In genomic region chr1:113758631-113759340, GRCh38 we compare ENCODE assay signal across 8 cellular contexts. TPM values are rescaled to one million over a fixed set of nuclear protein-coding genes. Genes with fewer than 3 reads are reported as not detected.
A peak's percentile ranks its signal among the peaks of the same experiment; 100 is the strongest.
DNase-seq lines count a peak whose midpoint lies in the region; ATAC-seq and TF ChIP-seq lines count a peak whose summit lies in the region.

No MANE protein-coding gene starts in this region.

- intact Hi-C loops in testis (cut with DNase I; ENCODE audit: low total_unique reads) = no loop called here

- peaks cover 0 to 9% of the 10 kb centered on the region in 2 donors for H3K36me3 ChIP-seq in gastroesophageal sphincter
- H3K36me3 ChIP-seq in neutrophil = peaks cover 5% of the 10 kb centered on the region
- H3K36me3 ChIP-seq in testis (ENCODE audit: low read depth, missing control alignments) = no peaks in the 10 kb centered on the region

- H3K27me3 ChIP-seq in HL-60 (ENCODE audit: insufficient read depth, poor library complexity, severe bottlenecking) (no peaks in the 10 kb centered on the region), gastroesophageal sphincter (no peaks in the 10 kb centered on the region), neutrophil (no peaks in the 10 kb centered on the region), testis (no peaks in the 10 kb centered on the region)

- H3K4me3 ChIP-seq in HL-60 (replicated peaks; ENCODE audit: insufficient read depth, low read length) (peak overlapping the region; percentile 80), gastroesophageal sphincter (peak overlapping the region; percentile 96 to 99), neutrophil (ENCODE audit: low read depth in 1 of 2, low read length in 1 of 2) (peak overlapping the region; percentile 87 to 91), testis (peak overlapping the region; percentile 89 to 93)

- peak; percentile 76 for ATAC-seq in gastroesophageal sphincter

- 0% methylated on average over 7 to 10 of the region's 57 CpGs for WGBS in gastroesophageal sphincter (ENCODE audit: low coverage in 1 of 2), 2 donors
- WGBS in testis, 2 donors = 1% methylated on average over 12 to 56 of the region's 57 CpGs

- peaks cover 0 to 26% (median 0%) of the 10 kb centered on the region in 3 donors for H3K4me1 ChIP-seq in gastroesophageal sphincter
- peaks cover 24 to 32% of the 10 kb centered on the region in 2 experiments for H3K4me1 ChIP-seq in neutrophil (ENCODE audit: control insufficient read depth in 1 of 2, insufficient read depth in 1 of 2, low read depth in 1 of 2, low read length in 1 of 2)
- no peaks in the 10 kb centered on the region for H3K4me1 ChIP-seq in testis

- no peak for TF ChIP-seq CTCF in GM20000 (IDR thresholded peaks at IDR 0.05; ENCODE audit: extremely low read depth, missing control alignments)
- TF ChIP-seq CTCF in HL-60 (IDR thresholded peaks at IDR 0.05; ENCODE audit: insufficient read depth, low read length) = no peak
- peak in 1 of 4 experiments; percentile 8 for TF ChIP-seq CTCF in gastroesophageal sphincter (IDR thresholded peaks at IDR 0.05)
- TF ChIP-seq CTCF in neutrophil (IDR thresholded peaks at IDR 0.05) = no peak
- TF ChIP-seq CTCF in testis (IDR thresholded peaks at IDR 0.05) = no peak

- H3K9me3 ChIP-seq in gastroesophageal sphincter = no peaks in the 10 kb centered on the region
- no peaks in the 10 kb centered on the region for H3K9me3 ChIP-seq in neutrophil
- no peaks in the 10 kb centered on the region for H3K9me3 ChIP-seq in testis

- DNase-seq in DMS114 treated with DMSO at 0.1 percent for 48 hours (lab: John Stamatoyannopoulos, UW; ENCODE audit: unreplicated experiment) = peak; percentile 52
- DNase-seq in GM20000 (ENCODE audit: low spot score) = peak; percentile 87
- DNase-seq in HL-60 (ENCODE audit: low read depth in 1 of 2, low spot score in 1 of 2) = peak; percentile 34 to 64
- peak; percentile 23 to 63 for DNase-seq in SHP77 (lab: John Stamatoyannopoulos, UW)
- peak in 3 of 4 experiments; percentile 4 to 38 (median 25) for DNase-seq in activated naive CD4-positive, alpha-beta T cell (lab: John Stamatoyannopoulos, UW)
- peak; percentile 66 for DNase-seq in testis

- peak overlapping the region; percentile 94 for H3K27ac ChIP-seq in HL-60 (replicated peaks)
- H3K27ac ChIP-seq in gastroesophageal sphincter = peak overlapping the region; percentile 92 to 96 (median 94)
- peak overlapping the region; percentile 100 for H3K27ac ChIP-seq in neutrophil
- peak overlapping the region; percentile 90 to 91 for H3K27ac ChIP-seq in testis

- no peak for TF ChIP-seq EP300 in gastroesophageal sphincter (IDR thresholded peaks at IDR 0.05)

- TF ChIP-seq POLR2A in gastroesophageal sphincter (IDR thresholded peaks at IDR 0.05) = no peak
- TF ChIP-seq POLR2A in testis (IDR thresholded peaks at IDR 0.05) = no peak

RNA-seq across cellular contexts. Expression of gene PHTF1, which starts 0.5 kb away (rescaled TPM):
- 10 to 100 TPM in 3 of 4 donors, 1 to 10 TPM in 1; 10.0 to 14.8 (median 11.1) TPM for total RNA-seq in gastroesophageal sphincter
- total RNA-seq in testis = 10 to 100 TPM; 29.2 to 46.4 TPM
- polyA plus RNA-seq in testis (ENCODE audit: insufficient read depth, low read depth, low replicate concordance) = 61.7 TPM

RNA-seq across cellular contexts. Expression of gene RSBN1, which starts 53.5 kb away (rescaled TPM):
- 10 to 100 TPM; 20.2 to 25.4 (median 22.6) TPM for total RNA-seq in gastroesophageal sphincter
- total RNA-seq in testis = 10 to 100 TPM; 28.5 to 32.5 TPM
- 27.5 TPM for polyA plus RNA-seq in testis (ENCODE audit: insufficient read depth, low read depth, low replicate concordance)

Comparison
In these comparisons a context has a peak if more than half of its experiments do, and no peak if none do; other contexts are left out.
1. Peak in every context shown above with its lines: DNase-seq, ATAC-seq, H3K4me3 ChIP-seq and H3K27ac ChIP-seq.
2. DNase-seq: peak in every context shown above with its lines; median percentile 87 in GM20000; 66 in testis; 52 in DMS114 treated with DMSO at 0.1 percent for 48 hours; 49 in HL-60; 43 in SHP77; 25 in activated naive CD4-positive, alpha-beta T cell.